Comparison of ENCODE assay signal across 8 cellular contexts in the genomic region with DNA sequence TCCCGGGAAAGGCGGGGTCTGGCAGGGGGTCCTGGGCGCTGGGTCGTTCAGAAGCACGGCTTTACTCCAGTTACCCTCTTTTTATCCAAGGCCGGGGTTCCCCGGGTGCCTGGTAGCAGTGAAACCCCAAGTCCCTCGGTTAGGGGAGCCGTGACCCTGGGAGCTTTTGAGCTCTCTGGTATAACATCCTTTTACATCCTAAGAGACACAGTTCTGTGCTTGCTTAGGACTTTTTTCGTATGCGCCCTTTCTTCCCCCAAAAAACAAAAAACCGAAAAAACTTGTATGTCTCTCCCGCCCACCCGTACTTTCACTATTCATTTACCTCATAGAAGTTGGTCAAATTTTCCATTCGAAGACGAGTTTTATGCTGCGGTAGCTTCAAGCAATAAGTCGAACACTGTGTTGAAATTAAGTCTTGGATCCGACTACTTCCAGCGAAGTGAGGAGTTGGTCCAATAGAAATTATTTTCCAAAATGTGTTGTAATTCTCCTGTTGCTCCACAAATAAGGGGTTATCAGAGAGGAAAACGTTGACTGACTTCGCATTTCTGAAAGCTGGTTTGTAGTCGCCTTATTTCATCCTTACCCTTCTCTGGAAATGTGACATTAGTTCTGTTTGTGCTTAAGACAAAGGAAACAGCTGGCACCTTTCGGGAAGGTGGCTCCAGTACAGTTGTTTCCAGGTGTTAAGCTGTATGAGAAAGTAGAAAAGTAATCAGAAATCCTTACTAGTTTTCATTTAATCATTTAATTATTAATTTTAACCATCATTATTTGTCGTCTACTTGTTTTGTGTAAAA. TPM values are rescaled to one million over a fixed set of nuclear protein-coding genes. Genes with fewer than 3 reads are reported as not detected.
A peak's percentile ranks its signal among the peaks of the same experiment; 100 is the strongest.
DNase-seq lines count a peak whose midpoint lies in the region; ATAC-seq and TF ChIP-seq lines count a peak whose summit lies in the region.

No MANE protein-coding gene starts in this region.

- peaks cover 47% of the 10 kb centered on the region for H3K4me1 Mint-ChIP-seq in activated naive CD8-positive, alpha-beta T cell treated with anti-CD3 and anti-CD28 coated beads for 36 hours

- H3K27me3 Mint-ChIP-seq in activated naive CD8-positive, alpha-beta T cell treated with anti-CD3 and anti-CD28 coated beads for 36 hours = no peaks in the 10 kb centered on the region

- H3K4me1 ChIP-seq in heart left ventricle (peaks cover 0 to 71% (median 16%) of the 10 kb centered on the region in 12 donors), rectal smooth muscle tissue (ENCODE audit: control insufficient read depth, insufficient read depth, low read length) (peaks cover 2% of the 10 kb centered on the region)

- peak in 1 of 2 donors; percentile 18 for TF ChIP-seq POLR2A in heart left ventricle (IDR thresholded peaks at IDR 0.05)

- peak overlapping the region; percentile 82 for H3K4me3 Mint-ChIP-seq in activated naive CD8-positive, alpha-beta T cell treated with anti-CD3 and anti-CD28 coated beads for 36 hours

- no peaks in the 10 kb centered on the region for H3K36me3 ChIP-seq in heart left ventricle
- no peaks in the 10 kb centered on the region for H3K36me3 ChIP-seq in rectal smooth muscle tissue (ENCODE audit: control insufficient read depth, insufficient read depth, low read length)

- H3K4me3 ChIP-seq in heart left ventricle (peak overlapping the region; percentile 77 to 99 (median 94)), rectal smooth muscle tissue (ENCODE audit: low read length) (peak overlapping the region; percentile 98)

- peaks cover 24% of the 10 kb centered on the region for H3K36me3 Mint-ChIP-seq in activated naive CD8-positive, alpha-beta T cell treated with anti-CD3 and anti-CD28 coated beads for 36 hours

- H3K27ac ChIP-seq in 22Rv1 (peak overlapping the region; percentile 62), heart left ventricle (peak overlapping the region; percentile 89 to 99 (median 96)), rectal smooth muscle tissue (ENCODE audit: low read depth, low read length) (peak overlapping the region; percentile 94)

- DNase-seq in NCI-H69 (lab: John Stamatoyannopoulos, UW) (peak; percentile 87), heart left ventricle (no peak), COR-L47 (lab: John Stamatoyannopoulos, UW) (no peak)
- peak; percentile 61 for DNase-seq in activated naive CD8-positive, alpha-beta T cell treated with anti-CD3 and anti-CD28 coated beads for 36 hours

- H3K27me3 ChIP-seq in heart left ventricle = no peaks in the 10 kb centered on the region
- no peaks in the 10 kb centered on the region for H3K27me3 ChIP-seq in rectal smooth muscle tissue (ENCODE audit: control insufficient read depth, insufficient read depth, low read length)

- TF ChIP-seq CTCF in 22Rv1 (IDR thresholded peaks at IDR 0.05) = no peak
- no peak for TF ChIP-seq CTCF in heart left ventricle (IDR thresholded peaks at IDR 0.05)

- ATAC-seq in GM18499 (IDR thresholded peaks at IDR 0.05; ENCODE audit: insufficient read depth, unreplicated experiment) (peak; percentile 16), HG02943 (IDR thresholded peaks at IDR 0.05; ENCODE audit: low read depth, unreplicated experiment) (peak; percentile 2), heart left ventricle (peak in 3 of 4 donors; percentile 1 to 33 (median 29))

- intact Hi-C loops in heart left ventricle (cut with DNase I) = loop anchor here in 2 of 10 donors (5.0 to 10.0 kb wide), 3 partner anchors 94 to 627 kb away; no protein-coding TSS in a partner anchor

- no peaks in the 10 kb centered on the region for H3K9me3 Mint-ChIP-seq in activated naive CD8-positive, alpha-beta T cell treated with anti-CD3 and anti-CD28 coated beads for 36 hours

- peak overlapping the region; percentile 92 for H3K27ac Mint-ChIP-seq in activated naive CD8-positive, alpha-beta T cell treated with anti-CD3 and anti-CD28 coated beads for 36 hours

- H3K9me3 ChIP-seq in heart left ventricle = no peaks in the 10 kb centered on the region

- peak overlapping the region; percentile 97 for H3K9ac ChIP-seq in rectal smooth muscle tissue (ENCODE audit: low read length)

- WGBS in heart left ventricle, 4 donors = 1 to 3% (median 2%) methylated on average over 21 to 25 of the region's 25 CpGs

RNA-seq across cellular contexts. Expression of gene MAN1A1, which starts 0.8 kb away (rescaled TPM):
- total RNA-seq in activated naive CD8-positive, alpha-beta T cell treated with anti-CD3 and anti-CD28 coated beads for 36 hours = 10 to 100 TPM; 21.4 to 22.6 TPM
- 10 to 100 TPM in 8 of 9 donors, 1 to 10 TPM in 1; 7.0 to 30.6 (median 20.6) TPM for total RNA-seq in heart left ventricle
- 1 to 10 TPM; 5.6 to 9.6 TPM for polyA plus RNA-seq in heart left ventricle

Comparison
In these comparisons a context has a peak if more than half of its experiments do, and no peak if none do; other contexts are left out.
1. DNase-seq: peak in NCI-H69 (single experiment) and activated naive CD8-positive, alpha-beta T cell treated with anti-CD3 and anti-CD28 coated beads for 36 hours (single experiment); none in heart left ventricle (0 of 5) and COR-L47 (single experiment).
2. Peak in every context shown above with its lines, with median percentiles within 50 percentile points of each other: H3K27ac ChIP-seq and ATAC-seq.